8 cellular contexts compared by ENCODE assay signal in the genomic region with DNA sequence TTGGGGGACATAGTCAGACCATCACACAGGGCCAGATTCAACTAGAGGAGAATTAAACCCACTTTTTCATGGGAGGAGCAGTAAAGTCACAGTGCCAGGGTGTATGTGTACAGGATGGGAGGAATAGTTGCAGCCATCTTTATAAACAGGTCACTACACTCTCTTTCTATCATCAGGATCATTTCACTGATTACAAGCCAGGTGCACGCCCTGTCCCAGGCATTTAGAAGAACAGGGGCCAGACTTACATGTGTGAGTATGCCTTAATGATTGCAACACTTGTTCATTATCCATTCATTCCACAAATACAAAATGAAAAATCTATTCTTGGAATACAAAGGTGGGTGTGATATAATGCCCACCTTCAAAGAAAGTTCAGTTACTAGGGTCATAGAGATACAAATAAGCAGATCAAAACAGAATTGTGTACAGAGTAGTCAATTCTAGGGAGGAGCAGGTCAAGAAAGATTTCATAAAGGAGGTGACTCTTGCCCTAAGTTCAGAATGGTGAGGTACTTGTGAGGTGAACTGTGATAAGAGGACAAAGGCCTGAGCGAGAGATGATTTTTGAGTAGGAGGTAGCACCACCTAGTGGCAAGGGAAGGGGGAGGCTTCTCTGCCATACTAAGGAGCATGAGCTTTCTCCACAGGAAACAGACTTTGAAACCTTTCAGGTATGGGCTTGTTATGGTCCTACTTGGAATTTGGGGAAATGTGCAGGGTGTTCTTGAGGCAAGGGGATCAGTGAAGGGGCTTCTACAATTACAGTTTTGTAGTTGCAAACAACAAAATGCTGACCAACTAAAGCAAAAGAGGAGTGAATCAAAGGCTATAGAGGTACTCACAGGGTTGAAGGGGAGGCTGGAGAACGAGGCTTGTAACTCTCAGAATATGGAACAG.
DNase-seq lines count a peak whose midpoint lies in the region; ATAC-seq, FAIRE-seq and TF ChIP-seq lines count a peak whose summit lies in the region.

No MANE protein-coding gene starts in this region.

- H4K20me1 ChIP-seq in astrocyte (ENCODE audit: insufficient read depth, low read length) = no peaks in the 10 kb centered on the region

- peak; percentile 67 for FAIRE-seq in astrocyte (lab: Jason Lieb, UNC)

- DNase-seq in activated T-cell treated with anti-CD3 and anti-CD28 coated beads for 24 hours (ENCODE audit: low read depth) (peak; percentile 21), HPDE6-E6E7 (ENCODE audit: extremely low spot score) (peak; percentile 60), Peyer's patch (peak in 1 of 3 donors; percentile 67), astrocyte (ENCODE audit: low read depth) (peak; percentile 11), iPS DF 6.9 (ENCODE audit: low read depth, low spot score) (peak; percentile 47)
- DNase-seq in activated T-cell treated with anti-CD3 and anti-CD28 coated beads, Interleukin-2, amount 50 U/mL, for 1 hour = no peak
- peak; percentile 27 for DNase-seq in stimulated activated CD4-positive, alpha-beta T cell treated with anti-CD3 and anti-CD28 coated beads, Interleukin-1b, Interleukin-23, amount 100 ng/mL, for 48 hours

- no peak overlapping the region for H2AFZ ChIP-seq in astrocyte (ENCODE audit: low read depth, low read length)

- H3K27me3 ChIP-seq in Peyer's patch (no peaks in the 10 kb centered on the region), astrocyte (ENCODE audit: insufficient read depth, low read length) (no peaks in the 10 kb centered on the region), iPS DF 6.9 (ENCODE audit: control insufficient read depth, insufficient read depth, low read length) (no peaks in the 10 kb centered on the region; the same call in 1 of the 2 replicates)

- H3K36me3 Mint-ChIP-seq in astrocyte (ENCODE audit: low read depth, unreplicated experiment) = no peaks in the 10 kb centered on the region

- peak in 5 of 6 experiments; percentile 2 to 95 (median 93) for TF ChIP-seq CTCF in Peyer's patch (IDR thresholded peaks at IDR 0.05)
- peak; percentile 83 for TF ChIP-seq CTCF in astrocyte (IDR thresholded peaks at IDR 0.05; ENCODE audit: insufficient read depth, low read depth, low read length)

- no peak overlapping the region for H3K4me3 Mint-ChIP-seq in astrocyte (ENCODE audit: unreplicated experiment)

- WGBS in iPS DF 6.9 (ENCODE audit: insufficient coverage, insufficient read length) = no CpG with 5 or more reads among the region's 3 CpGs

- H3K27ac Mint-ChIP-seq in astrocyte (ENCODE audit: unreplicated experiment) = no peak overlapping the region

- H3K9me3 Mint-ChIP-seq in astrocyte (ENCODE audit: unreplicated experiment) = peaks cover 7% of the 10 kb centered on the region

- no peak overlapping the region for H3K4me2 ChIP-seq in astrocyte (ENCODE audit: low read length)

- H3K4me1 ChIP-seq in Peyer's patch (no peaks in the 10 kb centered on the region), astrocyte (ENCODE audit: insufficient read depth, low read length) (no peaks in the 10 kb centered on the region), iPS DF 6.9 (ENCODE audit: control insufficient read depth, insufficient read depth, low read length) (no peaks in the 10 kb centered on the region)

- H3K4me3 ChIP-seq in Peyer's patch (no peak overlapping the region), astrocyte (ENCODE audit: insufficient read depth, low read depth, low read length) (no peak overlapping the region), iPS DF 6.9 (ENCODE audit: low read length) (no peak overlapping the region)

- peaks cover 2% of the 10 kb centered on the region for H3K4me1 Mint-ChIP-seq in astrocyte (ENCODE audit: low read depth, unreplicated experiment)

- no peaks in the 10 kb centered on the region for H3K79me2 ChIP-seq in astrocyte (ENCODE audit: insufficient read depth, low read length)

- no peak for TF ChIP-seq POLR2A in Peyer's patch (IDR thresholded peaks at IDR 0.05)

- H3K27me3 Mint-ChIP-seq in astrocyte (ENCODE audit: low read depth, unreplicated experiment) = no peaks in the 10 kb centered on the region

- H3K9me3 ChIP-seq in Peyer's patch (peaks cover 0 to 6% (median 0%) of the 10 kb centered on the region in 4 donors), astrocyte (ENCODE audit: insufficient read depth, low read depth, low read length) (no peaks in the 10 kb centered on the region), iPS DF 6.9 (ENCODE audit: control insufficient read depth, insufficient read depth, low read length) (peaks cover 2% of the 10 kb centered on the region; the same call in 1 of the 2 replicates)

- no peaks in the 10 kb centered on the region for H3K36me3 ChIP-seq in Peyer's patch
- H3K36me3 ChIP-seq in astrocyte (ENCODE audit: insufficient read depth, low read length) = no peaks in the 10 kb centered on the region
- no peaks in the 10 kb centered on the region for H3K36me3 ChIP-seq in iPS DF 6.9 (ENCODE audit: control insufficient read depth, insufficient read depth, low read length)

- H3K27ac ChIP-seq in Peyer's patch (peak overlapping the region in 2 of 4 donors; percentile 13 to 86), astrocyte (ENCODE audit: low read depth, low read length) (no peak overlapping the region), iPS DF 6.9 (ENCODE audit: low read length) (no peak overlapping the region)

- peak; percentile 95 for ATAC-seq in GM21576 (IDR thresholded peaks at IDR 0.05; ENCODE audit: unreplicated experiment)

- no peak overlapping the region for H3K9ac ChIP-seq in astrocyte (ENCODE audit: low read length)
